8 cellular contexts compared by ENCODE assay signal in the genomic region with DNA sequence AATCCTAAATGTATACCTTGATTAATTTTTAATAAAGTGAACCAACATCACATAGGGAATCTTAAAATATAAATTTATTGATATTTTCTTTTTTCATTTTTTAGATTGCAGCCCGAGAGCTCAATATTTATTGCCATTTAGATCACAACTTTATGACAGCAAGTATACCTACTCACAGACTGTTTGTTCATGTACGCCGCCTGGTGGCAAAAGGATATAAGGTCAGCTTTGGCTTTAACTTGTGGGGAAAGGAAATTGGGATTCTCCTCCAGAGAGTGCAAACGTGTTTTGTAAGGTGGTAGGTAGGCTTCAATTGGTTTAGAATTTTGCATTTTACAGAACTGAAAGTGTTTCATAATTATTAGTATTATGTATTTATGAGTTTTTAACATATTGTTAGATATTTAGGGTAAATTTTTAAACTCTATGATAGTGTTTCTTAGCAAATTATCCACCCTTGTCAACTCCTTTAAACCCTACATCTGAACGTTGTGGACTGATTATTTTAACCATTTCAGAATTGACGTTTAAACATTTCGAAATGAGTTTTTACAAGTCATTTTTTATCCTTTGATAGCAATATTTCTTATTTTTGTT. TPM values are rescaled to one million over a fixed set of nuclear protein-coding genes. Genes with fewer than 3 reads are reported as not detected.
DNase-seq lines count a peak whose midpoint lies in the region; ATAC-seq, FAIRE-seq and TF ChIP-seq lines count a peak whose summit lies in the region.

No MANE protein-coding gene starts in this region.

- 16 to 22% methylated on average over 7 of the region's 7 CpGs for WGBS in lower leg skin, 2 donors

- TF ChIP-seq CTCF in D721Med (IDR thresholded peaks at IDR 0.05; ENCODE audit: insufficient read depth, missing control alignments) (peak; percentile 91), coronary artery (IDR thresholded peaks at IDR 0.05) (peak; percentile 60), lower leg skin (IDR thresholded peaks at IDR 0.05) (peak in 1 of 3 donors; percentile 50)

- DNase-seq in D721Med (ENCODE audit: insufficient read length, low spot score) (peak; percentile 37), NCI-H526 treated with DMSO at 0.1 percent for 48 hours (lab: John Stamatoyannopoulos, UW) (peak; percentile 17), coronary artery (ENCODE audit: low spot score) (no peak), lower leg skin (ENCODE audit: low spot score in 2 of 2) (peak; percentile 63 to 89)
- DNase-seq in activated CD4-positive, alpha-beta T cell treated with anti-CD3 and anti-CD28 coated beads for 48 hours = peak; percentile 78
- peak; percentile 24 for DNase-seq in stimulated activated CD8-positive, alpha-beta memory T cell treated with anti-CD3 and anti-CD28 coated beads, Interleukin-12 subunit alpha, Interleukin-12 subunit beta, amount 100 ng/mL, for 24 hours (ENCODE audit: extremely low read depth)

- peak; percentile 88 for FAIRE-seq in D721Med (lab: Jason Lieb, UNC)

- H3K4me3 ChIP-seq in coronary artery = no peak overlapping the region
- H3K4me3 ChIP-seq in lower leg skin (ENCODE audit: low read depth, poor library complexity, severe bottlenecking) = no peak overlapping the region

- H3K27ac ChIP-seq in coronary artery = no peak overlapping the region

- ATAC-seq in HG02678 (IDR thresholded peaks at IDR 0.05; ENCODE audit: unreplicated experiment) = peak; percentile 35
- no peak for ATAC-seq in GM21390 (IDR thresholded peaks at IDR 0.05; ENCODE audit: unreplicated experiment)

- TF ChIP-seq POLR2A in lower leg skin (IDR thresholded peaks at IDR 0.05) = no peak

- intact Hi-C loops in lower leg skin (cut with DNase I; ENCODE audit: low total_unique reads) = no loop called here

RNA-seq across cellular contexts. Expression of gene DHFR, which starts 17.5 kb away (rescaled TPM):
- 1 to 10 TPM in 3 of 4 donors, under 1 TPM in 1; 0.89 to 3.6 (median 2.1) TPM for total RNA-seq in lower leg skin

RNA-seq across cellular contexts. Expression of gene MSH3, which starts 17.8 kb away (rescaled TPM):
- 10 to 100 TPM in 3 of 4 donors, 1 to 10 TPM in 1; 8.4 to 17.1 (median 11.4) TPM for total RNA-seq in lower leg skin
